Comparison of ENCODE assay signal across 30 cellular contexts in the genomic region with DNA sequence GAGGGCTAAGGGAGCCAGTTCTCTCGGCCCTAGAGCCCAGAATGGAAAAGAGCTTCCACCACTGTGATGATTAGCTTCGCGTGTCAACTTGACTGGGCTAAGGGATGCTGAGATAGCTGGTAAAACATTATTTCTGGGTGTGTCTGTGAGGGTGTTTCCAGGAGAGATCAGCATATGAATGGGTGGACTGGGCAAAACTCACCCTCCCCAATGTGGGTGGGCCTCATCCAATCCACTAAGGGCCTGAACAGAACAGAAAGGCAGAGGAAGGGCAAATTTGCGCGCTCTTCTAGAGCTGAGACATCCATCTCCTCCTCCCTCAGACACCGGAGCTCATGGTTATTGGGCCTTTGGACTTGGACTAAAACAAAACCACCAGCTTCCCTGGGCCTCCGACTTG.
"Had no signal": no experiment of that assay in that cellular context is flagged by ENCODE, and none has a peak within 500 bp of the region (broad histone marks: within the 10 kb centered on the region; RNA-seq: fewer than 3 reads in every experiment).

No MANE protein-coding gene starts in this region.

- H3K27ac ChIP-seq: brain microvascular endothelial cell, esophagus muscularis mucosa, foreskin keratinocyte, gastrocnemius medialis, heart left ventricle had no signal

- H3K4me3 Mint-ChIP-seq: activated CD4-positive, alpha-beta memory T cell treated with anti-CD3 and anti-CD28 coated beads, Interleukin-2, amount 10 ng/mL, durations not matched to agents 7 days and 5 days; activated CD4-positive, alpha-beta T cell treated with anti-CD3 and anti-CD28 coated beads, Interleukin-2, amount 10 ng/mL, durations not matched to agents 7 days and 5 days; activated naive CD8-positive, alpha-beta T cell; activated T-cell treated with anti-CD3 and anti-CD28 coated beads, Interleukin-2, amount 50 U/mL, for 24 hours; activated T-cell treated with anti-CD3 and anti-CD28 coated beads, Interleukin-2, amount 50 U/mL, for 72 hours; central memory CD8-positive, alpha-beta T cell; effector memory CD8-positive, alpha-beta T cell; T-helper 17 cell had no signal

- H3K4me1 ChIP-seq: gastrocnemius medialis had no signal

- H3K27me3 ChIP-seq: brain microvascular endothelial cell, esophagus muscularis mucosa, foreskin keratinocyte, gastrocnemius medialis, heart left ventricle had no signal

- H3K27ac Mint-ChIP-seq: activated CD4-positive, alpha-beta memory T cell treated with anti-CD3 and anti-CD28 coated beads, Interleukin-2, amount 10 ng/mL, durations not matched to agents 7 days and 5 days; activated CD4-positive, alpha-beta T cell treated with anti-CD3 and anti-CD28 coated beads, Interleukin-2, amount 10 ng/mL, durations not matched to agents 7 days and 5 days; activated naive CD8-positive, alpha-beta T cell; activated T-cell treated with anti-CD3 and anti-CD28 coated beads, Interleukin-2, amount 50 U/mL, for 24 hours; activated T-cell treated with anti-CD3 and anti-CD28 coated beads, Interleukin-2, amount 50 U/mL, for 72 hours; T-helper 17 cell had no signal

- DNase-seq: activated CD4-positive, alpha-beta memory T cell treated with anti-CD3 and anti-CD28 coated beads, Interleukin-2, amount 10 ng/mL, durations not matched to agents 7 days and 5 days; activated CD4-positive, alpha-beta T cell treated with anti-CD3 and anti-CD28 coated beads for 4 hours; activated CD4-positive, alpha-beta T cell treated with anti-CD3 and anti-CD28 coated beads, Interleukin-2, amount 10 ng/mL, durations not matched to agents 7 days and 5 days; activated CD4-positive, alpha-beta T cell treated with anti-CD3 and anti-CD28 coated beads, Interleukin-2, amount 50 U/mL, for 4 hours; activated CD4-positive, CD25-positive, alpha-beta regulatory T cell; activated CD4-positive, CD25-positive, alpha-beta regulatory T cell treated with anti-CD3 and anti-CD28 coated beads, Interleukin-2, amount 50 U/mL, for 72 hours; activated CD8-positive, alpha-beta memory T cell treated with anti-CD3 and anti-CD28 coated beads, Interleukin-2, amount 50 U/mL, for 48 hours; activated effector memory CD4-positive, alpha-beta T cell treated with Interleukin-2 at 50 U/mL for 16 hours; activated gamma-delta T cell treated with Interleukin-2 at 50 U/mL for 16 hours; activated naive CD4-positive, alpha-beta T cell treated with anti-CD3 and anti-CD28 coated beads, Interleukin-2, amount 50 U/mL, for 16 hours; activated naive CD4-positive, alpha-beta T cell treated with Interleukin-2 at 50 U/mL for 16 hours; activated T-cell treated with anti-CD3 and anti-CD28 coated beads for 4 hours; activated T-cell treated with anti-CD3 and anti-CD28 coated beads, Interleukin-2, amount 50 U/mL, for 24 hours; activated T-cell treated with anti-CD3 and anti-CD28 coated beads, Interleukin-2, amount 50 U/mL, for 72 hours; anterior cingulate cortex; cortex of kidney; dermis blood vessel endothelial cell; effector CD4-positive, alpha-beta T cell; effector memory CD8-positive, alpha-beta T cell; gastrocnemius medialis; glutamatergic neuron; heart left ventricle; T-helper 1 cell; T-helper 17 cell had no signal

- ATAC-seq: activated T-cell treated with anti-CD3 and anti-CD28 coated beads, Interleukin-2, amount 50 U/mL, for 72 hours; effector memory CD8-positive, alpha-beta T cell; gastrocnemius medialis; heart left ventricle; T-helper 17 cell had no signal

- H3K9me3 ChIP-seq: esophagus muscularis mucosa, gastrocnemius medialis, heart left ventricle had no signal

- H3K36me3 ChIP-seq: brain microvascular endothelial cell, gastrocnemius medialis, heart left ventricle had no signal

- H3K27me3 Mint-ChIP-seq: activated CD4-positive, alpha-beta memory T cell treated with anti-CD3 and anti-CD28 coated beads, Interleukin-2, amount 10 ng/mL, durations not matched to agents 7 days and 5 days; activated CD4-positive, alpha-beta T cell treated with anti-CD3 and anti-CD28 coated beads, Interleukin-2, amount 10 ng/mL, durations not matched to agents 7 days and 5 days; activated naive CD8-positive, alpha-beta T cell; activated T-cell treated with anti-CD3 and anti-CD28 coated beads, Interleukin-2, amount 50 U/mL, for 24 hours; central memory CD8-positive, alpha-beta T cell; effector memory CD8-positive, alpha-beta T cell had no signal

- H3K9me3 Mint-ChIP-seq: activated CD4-positive, alpha-beta memory T cell treated with anti-CD3 and anti-CD28 coated beads, Interleukin-2, amount 10 ng/mL, durations not matched to agents 7 days and 5 days; activated CD4-positive, alpha-beta T cell treated with anti-CD3 and anti-CD28 coated beads, Interleukin-2, amount 10 ng/mL, durations not matched to agents 7 days and 5 days; activated T-cell treated with anti-CD3 and anti-CD28 coated beads, Interleukin-2, amount 50 U/mL, for 24 hours; activated T-cell treated with anti-CD3 and anti-CD28 coated beads, Interleukin-2, amount 50 U/mL, for 72 hours; central memory CD8-positive, alpha-beta T cell; effector memory CD8-positive, alpha-beta T cell had no signal

- H3K4me3 ChIP-seq: esophagus muscularis mucosa, gastrocnemius medialis, heart left ventricle had no signal

- FAIRE-seq: astrocyte had no signal
